In genomic region chr2:182103531-182103930, GRCh38 we compare ENCODE assay signal across 21 cellular contexts.
DNase-seq lines count a peak whose midpoint lies in the region; TF ChIP-seq lines count a peak whose summit lies in the region.
"Had no signal": no experiment of that assay in that cellular context is flagged by ENCODE, and none has a peak within 500 bp of the region (broad histone marks: within the 10 kb centered on the region; RNA-seq: fewer than 3 reads in every experiment).

No MANE protein-coding gene starts in this region.

- H3K27me3 Mint-ChIP-seq in endodermal cell (ENCODE audit: insufficient read depth): no peaks in the 10 kb centered on the region
- H3K27me3 Mint-ChIP-seq: memory B cell; naive thymus-derived CD8-positive, alpha-beta T cell had no signal

- TF ChIP-seq CTCF in endodermal cell (conservative IDR thresholded peaks at IDR 0.05) (no peak), testis (IDR thresholded peaks at IDR 0.05) (no peak)

- H3K4me1 ChIP-seq in endodermal cell (ENCODE audit: control insufficient read depth, insufficient read depth, low read length): no peaks in the 10 kb centered on the region
- H3K4me1 ChIP-seq in testis: no peaks in the 10 kb centered on the region
- H3K4me1 ChIP-seq: stomach, upper lobe of right lung had no signal

- no peaks in the 10 kb centered on the region for H3K9me3 ChIP-seq in endodermal cell (ENCODE audit: control insufficient read depth, low read length)
- H3K9me3 ChIP-seq in testis: no peaks in the 10 kb centered on the region
- H3K9me3 ChIP-seq: stomach, upper lobe of right lung had no signal

- WGBS in endodermal cell (ENCODE audit: insufficient coverage in 1 of 2, insufficient read length in 1 of 2), 2 experiments: 81 to 84% methylated on average over 4 to 5 of the region's 5 CpGs
- WGBS in testis, 2 donors: 66 to 70% methylated on average over 5 of the region's 5 CpGs

- intact Hi-C loops in testis (cut with DNase I; ENCODE audit: low total_unique reads): no loop called here

- H3K4me3 Mint-ChIP-seq in endodermal cell: no peak overlapping the region
- H3K4me3 Mint-ChIP-seq: memory B cell; naive thymus-derived CD8-positive, alpha-beta T cell had no signal

- peaks cover 5% of the 10 kb centered on the region for H3K4me1 Mint-ChIP-seq in endodermal cell
- H3K4me1 Mint-ChIP-seq: memory B cell; naive thymus-derived CD8-positive, alpha-beta T cell had no signal

- H3K4me3 ChIP-seq in endodermal cell (ENCODE audit: low read length) (no peak overlapping the region), testis (no peak overlapping the region)
- H3K4me3 ChIP-seq: stomach, upper lobe of right lung had no signal

- DNase-seq in M059J (ENCODE audit: low read depth) (peak; percentile 37), endodermal cell (no peak), islet precursor cell (peak; percentile 76), testis (peak; percentile 53), GDM1 (lab: John Stamatoyannopoulos, UW) (no peak), kidney tubule cell (ENCODE audit: low spot score) (no peak), NCI-H1048 (lab: John Stamatoyannopoulos, UW) (no peak)
- DNase-seq: activated CD4-positive, alpha-beta T cell treated with anti-CD3 and anti-CD28 coated beads for 4 hours; DMS79; effector memory CD4-positive, alpha-beta T cell; naive thymus-derived CD8-positive, alpha-beta T cell; NCI-H1417 treated with DMSO at 0.1 percent for 48 hours; NCI-H526 treated with DMSO at 0.1 percent for 48 hours; Right ventricle myocardium superior; small intestine; stimulated activated CD4-positive, alpha-beta T cell treated with anti-CD3 and anti-CD28 coated beads, Interleukin-4, amount 100 ng/mL, for 1 hour; stomach; T-helper 1 cell; upper lobe of right lung had no signal

- no peak overlapping the region for H3K9ac ChIP-seq in endodermal cell (ENCODE audit: extremely low read depth, low read length, poor library complexity, severe bottlenecking)

- no peak for TF ChIP-seq POLR2A in testis (IDR thresholded peaks at IDR 0.05)

- H3K36me3 ChIP-seq in endodermal cell (ENCODE audit: control insufficient read depth, insufficient read depth, low read length): no peaks in the 10 kb centered on the region
- no peaks in the 10 kb centered on the region for H3K36me3 ChIP-seq in testis (ENCODE audit: low read depth, missing control alignments)
- H3K36me3 ChIP-seq: stomach, upper lobe of right lung had no signal

- no peaks in the 10 kb centered on the region for H3K9me3 Mint-ChIP-seq in endodermal cell
- H3K9me3 Mint-ChIP-seq: activated naive CD4-positive, alpha-beta T cell treated with anti-CD3 and anti-CD28 coated beads, Interleukin-2, amount 50 U/mL, for 72 hours; memory B cell; naive thymus-derived CD8-positive, alpha-beta T cell had no signal

- no peaks in the 10 kb centered on the region for H3K36me3 Mint-ChIP-seq in endodermal cell (ENCODE audit: low read depth)
- H3K36me3 Mint-ChIP-seq: activated naive CD4-positive, alpha-beta T cell treated with anti-CD3 and anti-CD28 coated beads, Interleukin-2, amount 50 U/mL, for 72 hours; memory B cell; naive thymus-derived CD8-positive, alpha-beta T cell had no signal

- H3K27ac ChIP-seq in endodermal cell (ENCODE audit: low read depth, low read length) (no peak overlapping the region), testis (peak overlapping the region in 1 of 2 donors; percentile 11)
- H3K27ac ChIP-seq: stomach, upper lobe of right lung had no signal

- H3K27ac Mint-ChIP-seq in endodermal cell: peak overlapping the region; percentile 46
- H3K27ac Mint-ChIP-seq: activated naive CD4-positive, alpha-beta T cell treated with anti-CD3 and anti-CD28 coated beads, Interleukin-2, amount 50 U/mL, for 72 hours; memory B cell; naive thymus-derived CD8-positive, alpha-beta T cell had no signal

- H3K27me3 ChIP-seq in endodermal cell (ENCODE audit: control insufficient read depth, insufficient read depth, low read length, poor library complexity, severe bottlenecking) (no peaks in the 10 kb centered on the region), testis (no peaks in the 10 kb centered on the region)
- H3K27me3 ChIP-seq: stomach, upper lobe of right lung had no signal

Comparison
In these comparisons a context has a peak if more than half of its experiments do, and no peak if none do; other contexts are left out.
1. DNase-seq: peak in M059J (single experiment), islet precursor cell (single experiment) and testis (single experiment); none in endodermal cell (single experiment), GDM1 (single experiment), kidney tubule cell (single experiment) and NCI-H1048 (single experiment).